ENCODE assay signal across 8 cellular contexts in the genomic region with DNA sequence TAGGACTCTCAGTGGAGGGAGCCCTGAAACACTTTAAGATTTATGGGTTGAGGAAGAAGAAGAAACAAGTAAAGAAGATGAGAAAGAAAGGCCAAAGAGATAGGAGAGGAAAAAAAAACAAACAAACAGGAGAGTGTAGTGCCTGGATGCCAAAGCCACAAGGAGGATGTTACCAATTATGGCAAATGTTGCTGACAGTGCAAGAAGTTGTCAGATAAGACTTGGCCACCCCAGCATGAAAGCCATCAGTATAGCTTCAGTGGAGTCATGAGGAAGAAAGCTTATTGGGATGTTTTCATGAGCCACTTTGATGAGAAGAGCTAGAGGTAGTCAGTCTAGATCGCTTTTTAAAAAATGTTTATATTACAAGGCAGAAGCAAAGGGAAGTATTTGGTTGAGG.
"Had no signal": no experiment of that assay in that cellular context is flagged by ENCODE, and none has a peak within 500 bp of the region (broad histone marks: within the 10 kb centered on the region; RNA-seq: fewer than 3 reads in every experiment).

No MANE protein-coding gene starts in this region.

- DNase-seq: H9, HCEC 1CT, KBM-7 had no signal

- H3K4me3 ChIP-seq: GM23338 had no signal

- H3K4me2 ChIP-seq: GM23338, KMS-11 had no signal

- ATAC-seq: GM23338 had no signal

- H2AFZ ChIP-seq: GM23338 had no signal

- FAIRE-seq: H1, H54, HTR-8/SVneo had no signal

- H3K9ac ChIP-seq: KMS-11 had no signal

- H3K27ac ChIP-seq: KMS-11 had no signal
